ENCODE assay signal across 10 cellular contexts in the genomic region with DNA sequence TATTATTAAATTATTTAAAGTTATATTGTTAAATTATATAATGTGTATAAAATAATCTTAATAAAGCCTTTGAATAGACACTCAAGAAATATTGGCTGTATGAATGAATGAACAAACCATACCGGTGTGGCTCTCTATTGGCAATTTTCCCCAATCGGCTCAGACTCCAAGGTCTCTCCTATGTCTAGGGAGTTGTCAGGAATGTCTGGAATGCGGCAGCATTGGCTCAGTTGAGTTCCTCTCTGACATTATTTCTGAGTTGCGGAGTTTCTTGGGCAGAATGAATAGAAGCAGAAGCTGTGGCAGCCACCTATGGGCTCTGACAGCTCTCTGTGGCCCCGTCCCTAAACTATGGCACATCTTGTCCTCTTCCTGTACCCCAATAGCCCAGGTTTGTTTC.
DNase-seq lines count a peak whose midpoint lies in the region; ATAC-seq and TF ChIP-seq lines count a peak whose summit lies in the region.
"Had no signal": no experiment of that assay in that cellular context is flagged by ENCODE, and none has a peak within 500 bp of the region (broad histone marks: within the 10 kb centered on the region; RNA-seq: fewer than 3 reads in every experiment).

No MANE protein-coding gene starts in this region.

- H3K4me1 ChIP-seq in GM23338 (ENCODE audit: insufficient read depth): peaks cover 59% of the 10 kb centered on the region
- H3K4me1 ChIP-seq in adrenal gland (replicated peaks in 1 of 2): peaks cover 7 to 19% of the 10 kb centered on the region in 2 donors
- peaks cover 72% of the 10 kb centered on the region for H3K4me1 ChIP-seq in left ventricle myocardium inferior

- no peaks in the 10 kb centered on the region for H3K9me2 ChIP-seq in GM23338 (ENCODE audit: insufficient read depth)

- no peak overlapping the region for H3K4me3 ChIP-seq in GM23338
- H3K4me3 ChIP-seq in adrenal gland: no peak overlapping the region
- H3K4me3 ChIP-seq in left ventricle myocardium inferior: no peak overlapping the region
- H3K4me3 ChIP-seq in retinal pigment epithelial cell (ENCODE audit: low read length): no peak overlapping the region

- 26 to 35% (median 33%) methylated on average over 5 of the region's 5 CpGs for WGBS in adrenal gland, 4 donors

- H3K27me3 Mint-ChIP-seq in GM23338 (ENCODE audit: insufficient read depth, low read depth, poor library complexity): peaks cover 6% of the 10 kb centered on the region
- H3K27me3 Mint-ChIP-seq: activated B cell treated with CpG ODN at 0.5 μM for 24 hours had no signal

- H3K27ac ChIP-seq in GM23338 (ENCODE audit: low read depth) (no peak overlapping the region), adrenal gland (peak overlapping the region in 1 of 5 donors; percentile 8), left ventricle myocardium inferior (replicated peaks) (peak overlapping the region; percentile 32)

- peaks cover 67% of the 10 kb centered on the region for H3K4me1 Mint-ChIP-seq in GM23338

- no peak for TF ChIP-seq CTCF in GM23338 (conservative IDR thresholded peaks at IDR 0.05; ENCODE audit: low read depth in 2 of 2)
- no peak for TF ChIP-seq CTCF in adrenal gland (IDR thresholded peaks at IDR 0.05)
- TF ChIP-seq CTCF in left ventricle myocardium inferior (IDR thresholded peaks at IDR 0.05; ENCODE audit: borderline replicate concordance): no peak
- TF ChIP-seq CTCF in retinal pigment epithelial cell (conservative IDR thresholded peaks at IDR 0.05; ENCODE audit: low read depth, low read length): no peak

- 0 out of 2 replicates have a peak overlapping the region, but pooled peaks have one; percentile 74 for H3K27ac Mint-ChIP-seq in GM23338
- H3K27ac Mint-ChIP-seq: activated B cell treated with CpG ODN at 0.5 μM for 24 hours had no signal

- no peaks in the 10 kb centered on the region for H4K20me1 ChIP-seq in GM23338 (replicated peaks; ENCODE audit: insufficient read depth)

- H3K27me3 ChIP-seq in GM23338 (ENCODE audit: insufficient read depth): no peaks in the 10 kb centered on the region
- no peaks in the 10 kb centered on the region for H3K27me3 ChIP-seq in adrenal gland
- H3K27me3 ChIP-seq in left ventricle myocardium inferior (ENCODE audit: low read depth): no peaks in the 10 kb centered on the region

- no peak overlapping the region for H3K4me3 Mint-ChIP-seq in GM23338
- H3K4me3 Mint-ChIP-seq: activated B cell treated with CpG ODN at 0.5 μM for 24 hours had no signal

- ATAC-seq in GM23338 (peak; percentile 81), GM18870 (IDR thresholded peaks at IDR 0.05; ENCODE audit: unreplicated experiment) (no peak)

- in situ Hi-C loops in G401 (cut with HindIII; ENCODE audit: low sequenced_read_pairs): no loop called here

- H2AFZ ChIP-seq in GM23338: no peak overlapping the region

- H3K36me3 Mint-ChIP-seq in GM23338 (ENCODE audit: low read depth): no peaks in the 10 kb centered on the region

- H3K9me3 Mint-ChIP-seq in GM23338: no peaks in the 10 kb centered on the region
- H3K9me3 Mint-ChIP-seq: activated B cell treated with CpG ODN at 0.5 μM for 24 hours had no signal

- intact Hi-C loops in adrenal gland (cut with DNase I): no loop called here
- intact Hi-C loops in left ventricle myocardium inferior (cut with micrococcal nuclease): no loop called here

- no peaks in the 10 kb centered on the region for H3K79me2 ChIP-seq in GM23338 (replicated peaks; ENCODE audit: insufficient read depth)

- no peaks in the 10 kb centered on the region for H3K36me3 ChIP-seq in GM23338 (ENCODE audit: insufficient read depth)
- H3K36me3 ChIP-seq in adrenal gland (replicated peaks in 1 of 2): no peaks in the 10 kb centered on the region
- H3K36me3 ChIP-seq in left ventricle myocardium inferior: no peaks in the 10 kb centered on the region

- no peaks in the 10 kb centered on the region for H3F3A ChIP-seq in GM23338 (replicated peaks; ENCODE audit: low read depth)

- no peak for TF ChIP-seq POLR2A in adrenal gland (IDR thresholded peaks at IDR 0.05)

- H3K9me3 ChIP-seq in adrenal gland (replicated peaks in 1 of 3) (no peaks in the 10 kb centered on the region), left ventricle myocardium inferior (replicated peaks) (no peaks in the 10 kb centered on the region)

- peak overlapping the region; percentile 63 for H3K4me2 ChIP-seq in GM23338

- DNase-seq in GM23338 (ENCODE audit: low spot score): peak; percentile 88
- peak in 6 of 7 donors; percentile 42 to 88 (median 77) for DNase-seq in adrenal gland
- no peak for DNase-seq in left ventricle myocardium inferior
- DNase-seq in retinal pigment epithelial cell (ENCODE audit: low read depth): peak; percentile 86
- no peak for DNase-seq in G401 (ENCODE audit: low spot score)
- DNase-seq in NCI-H526 (lab: John Stamatoyannopoulos, UW): no peak
- no peak for DNase-seq in activated naive CD4-positive, alpha-beta T cell (lab: John Stamatoyannopoulos, UW)
- DNase-seq: activated B cell treated with CpG ODN at 0.5 μM for 24 hours, anterior cingulate cortex had no signal

TF ChIP-seq in GM23338, 12 proteins besides CTCF, POLR2A, EP300 and RAD21:
- TF ChIP-seq, protein P1, sequence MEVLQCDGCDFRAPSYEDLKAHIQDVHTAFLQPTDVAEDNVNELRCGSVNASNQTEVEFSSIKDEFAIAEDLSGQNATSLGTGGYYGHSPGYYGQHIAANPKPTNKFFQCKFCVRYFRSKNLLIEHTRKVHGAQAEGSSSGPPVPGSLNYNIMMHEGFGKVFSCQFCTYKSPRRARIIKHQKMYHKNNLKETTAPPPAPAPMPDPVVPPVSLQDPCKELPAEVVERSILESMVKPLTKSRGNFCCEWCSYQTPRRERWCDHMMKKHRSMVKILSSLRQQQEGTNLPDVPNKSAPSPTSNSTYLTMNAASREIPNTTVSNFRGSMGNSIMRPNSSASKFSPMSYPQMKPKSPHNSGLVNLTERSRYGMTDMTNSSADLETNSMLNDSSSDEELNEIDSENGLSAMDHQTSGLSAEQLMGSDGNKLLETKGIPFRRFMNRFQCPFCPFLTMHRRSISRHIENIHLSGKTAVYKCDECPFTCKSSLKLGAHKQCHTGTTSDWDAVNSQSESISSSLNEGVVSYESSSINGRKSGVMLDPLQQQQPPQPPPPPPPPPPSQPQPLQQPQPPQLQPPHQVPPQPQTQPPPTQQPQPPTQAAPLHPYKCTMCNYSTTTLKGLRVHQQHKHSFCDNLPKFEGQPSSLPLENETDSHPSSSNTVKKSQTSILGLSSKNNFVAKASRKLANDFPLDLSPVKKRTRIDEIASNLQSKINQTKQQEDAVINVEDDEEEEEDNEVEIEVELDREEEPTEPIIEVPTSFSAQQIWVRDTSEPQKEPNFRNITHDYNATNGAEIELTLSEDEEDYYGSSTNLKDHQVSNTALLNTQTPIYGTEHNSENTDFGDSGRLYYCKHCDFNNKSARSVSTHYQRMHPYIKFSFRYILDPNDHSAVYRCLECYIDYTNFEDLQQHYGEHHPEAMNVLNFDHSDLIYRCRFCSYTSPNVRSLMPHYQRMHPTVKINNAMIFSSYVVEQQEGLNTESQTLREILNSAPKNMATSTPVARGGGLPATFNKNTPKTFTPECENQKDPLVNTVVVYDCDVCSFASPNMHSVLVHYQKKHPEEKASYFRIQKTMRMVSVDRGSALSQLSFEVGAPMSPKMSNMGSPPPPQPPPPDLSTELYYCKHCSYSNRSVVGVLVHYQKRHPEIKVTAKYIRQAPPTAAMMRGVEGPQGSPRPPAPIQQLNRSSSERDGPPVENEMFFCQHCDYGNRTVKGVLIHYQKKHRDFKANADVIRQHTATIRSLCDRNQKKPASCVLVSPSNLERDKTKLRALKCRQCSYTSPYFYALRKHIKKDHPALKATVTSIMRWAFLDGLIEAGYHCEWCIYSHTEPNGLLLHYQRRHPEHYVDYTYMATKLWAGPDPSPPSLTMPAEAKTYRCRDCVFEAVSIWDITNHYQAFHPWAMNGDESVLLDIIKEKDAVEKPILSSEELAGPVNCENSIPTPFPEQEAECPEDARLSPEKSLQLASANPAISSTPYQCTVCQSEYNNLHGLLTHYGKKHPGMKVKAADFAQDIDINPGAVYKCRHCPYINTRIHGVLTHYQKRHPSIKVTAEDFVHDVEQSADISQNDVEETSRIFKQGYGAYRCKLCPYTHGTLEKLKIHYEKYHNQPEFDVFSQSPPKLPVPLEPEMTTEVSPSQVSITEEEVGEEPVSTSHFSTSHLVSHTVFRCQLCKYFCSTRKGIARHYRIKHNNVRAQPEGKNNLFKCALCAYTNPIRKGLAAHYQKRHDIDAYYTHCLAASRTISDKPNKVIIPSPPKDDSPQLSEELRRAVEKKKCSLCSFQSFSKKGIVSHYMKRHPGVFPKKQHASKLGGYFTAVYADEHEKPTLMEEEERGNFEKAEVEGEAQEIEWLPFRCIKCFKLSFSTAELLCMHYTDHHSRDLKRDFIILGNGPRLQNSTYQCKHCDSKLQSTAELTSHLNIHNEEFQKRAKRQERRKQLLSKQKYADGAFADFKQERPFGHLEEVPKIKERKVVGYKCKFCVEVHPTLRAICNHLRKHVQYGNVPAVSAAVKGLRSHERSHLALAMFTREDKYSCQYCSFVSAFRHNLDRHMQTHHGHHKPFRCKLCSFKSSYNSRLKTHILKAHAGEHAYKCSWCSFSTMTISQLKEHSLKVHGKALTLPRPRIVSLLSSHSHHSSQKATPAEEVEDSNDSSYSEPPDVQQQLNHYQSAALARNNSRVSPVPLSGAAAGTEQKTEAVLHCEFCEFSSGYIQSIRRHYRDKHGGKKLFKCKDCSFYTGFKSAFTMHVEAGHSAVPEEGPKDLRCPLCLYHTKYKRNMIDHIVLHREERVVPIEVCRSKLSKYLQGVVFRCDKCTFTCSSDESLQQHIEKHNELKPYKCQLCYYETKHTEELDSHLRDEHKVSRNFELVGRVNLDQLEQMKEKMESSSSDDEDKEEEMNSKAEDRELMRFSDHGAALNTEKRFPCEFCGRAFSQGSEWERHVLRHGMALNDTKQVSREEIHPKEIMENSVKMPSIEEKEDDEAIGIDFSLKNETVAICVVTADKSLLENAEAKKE (CRISPR knock-in tag; IDR thresholded peaks at IDR 0.05): no peak
- TF ChIP-seq EZH2 (IDR thresholded peaks at IDR 0.05; ENCODE audit: low read depth, unreplicated experiment): no peak

Comparison
In these comparisons a context has a peak if more than half of its experiments do, and no peak if none do; other contexts are left out.
1. DNase-seq: peak in GM23338 (single experiment), adrenal gland (6 of 7) and retinal pigment epithelial cell (single experiment); none in left ventricle myocardium inferior (single experiment), G401 (single experiment), NCI-H526 (0 of 2) and activated naive CD4-positive, alpha-beta T cell (0 of 4).